In genomic region chr21:43305811-43306311, GRCh38 we compare ENCODE assay signal across 16 cellular contexts.
DNase-seq lines count a peak whose midpoint lies in the region; ATAC-seq, FAIRE-seq and TF ChIP-seq lines count a peak whose summit lies in the region.
"Had no signal": no experiment of that assay in that cellular context is flagged by ENCODE, and none has a peak within 500 bp of the region (broad histone marks: within the 10 kb centered on the region; RNA-seq: fewer than 3 reads in every experiment).

No MANE protein-coding gene starts in this region.

- 65% methylated on average over 8 of the region's 16 CpGs for WGBS in A549 (ENCODE audit: missing lambda C conversion rate)
- WGBS in sigmoid colon, 2 donors: 91 to 92% methylated on average over 16 of the region's 16 CpGs

- TF ChIP-seq POLR2A in A549 (IDR thresholded peaks at IDR 0.05; ENCODE audit: low read length): no peak
- TF ChIP-seq POLR2A in sigmoid colon (IDR thresholded peaks at IDR 0.05): no peak

- TF ChIP-seq CTCF in A549 (IDR thresholded peaks at IDR 0.05) (no peak), RWPE1 (conservative IDR thresholded peaks at IDR 0.05; ENCODE audit: low read depth) (no peak), left lung (IDR thresholded peaks at IDR 0.05) (no peak), sigmoid colon (IDR thresholded peaks at IDR 0.05) (no peak)

- H3K27ac ChIP-seq in A549 (peak overlapping the region; percentile 63 to 86; a peak in 5 of 6 replicates), RWPE1 (peak overlapping the region; percentile 97), left lung (no peak overlapping the region), sigmoid colon (no peak overlapping the region)
- H3K27ac ChIP-seq: GM23248 had no signal

- CTCF ChIA-PET in A549 (lab: Yijun Ruan, JAX): no interaction called here
- CTCF ChIA-PET in RWPE1 (lab: Yijun Ruan, JAX): no interaction called here

- POLR2A ChIA-PET in A549 (lab: Yijun Ruan, JAX): no interaction called here
- POLR2A ChIA-PET in RWPE1 (lab: Yijun Ruan, JAX; ENCODE audit: low non-redundant PET): no interaction called here

- no peak for DNase-seq in A549 (ENCODE audit: low read depth in 1 of 2, low spot score in 1 of 2)
- no peak for DNase-seq in RWPE1 (ENCODE audit: low spot score)
- DNase-seq in left lung: peak; percentile 21 to 62
- peak; percentile 58 for DNase-seq in sigmoid colon
- no peak for DNase-seq in GM03348 (ENCODE audit: low spot score)
- DNase-seq: CD4-positive, CD25-positive, alpha-beta regulatory T cell; DND-41; GDM1; GM23248; NCI-H1436 treated with DMSO at 0.1 percent for 48 hours; NCI-H2081 treated with DMSO at 0.1 percent for 48 hours; NCI-H526; PC-3 had no signal

- no peak overlapping the region for H3K4me3 ChIP-seq in A549
- no peak overlapping the region for H3K4me3 ChIP-seq in left lung
- H3K4me3 ChIP-seq in sigmoid colon: no peak overlapping the region
- H3K4me3 ChIP-seq: GM23248 had no signal

- ATAC-seq in A549 (no peak), left lung (no peak), GM21529 (IDR thresholded peaks at IDR 0.05; ENCODE audit: unreplicated experiment) (no peak), HG02852 (IDR thresholded peaks at IDR 0.05; ENCODE audit: unreplicated experiment) (no peak)
- ATAC-seq: PC-3 had no signal

- no peak overlapping the region for H3K4me2 ChIP-seq in A549

- H3K4me1 ChIP-seq in A549: peaks cover 18% of the 10 kb centered on the region
- no peaks in the 10 kb centered on the region for H3K4me1 ChIP-seq in left lung
- no peaks in the 10 kb centered on the region for H3K4me1 ChIP-seq in sigmoid colon

- no peak for TF ChIP-seq RAD21 in A549 (conservative IDR thresholded peaks at IDR 0.05 in 1 of 2, IDR thresholded peaks at IDR 0.05 in 1 of 2)

- intact Hi-C loops in left lung (cut with DNase I) (no loop called here), sigmoid colon (cut with DNase I) (no loop called here)

- no peaks in the 10 kb centered on the region for H3K27me3 ChIP-seq in left lung
- H3K27me3 ChIP-seq in sigmoid colon: no peaks in the 10 kb centered on the region

- H3K36me3 ChIP-seq in left lung (no peaks in the 10 kb centered on the region), sigmoid colon (no peaks in the 10 kb centered on the region)

- TF ChIP-seq EP300 in A549 (IDR thresholded peaks at IDR 0.05): no peak
- TF ChIP-seq EP300 in sigmoid colon (IDR thresholded peaks at IDR 0.05): no peak

- H3K9me3 ChIP-seq in A549 (no peaks in the 10 kb centered on the region), left lung (no peaks in the 10 kb centered on the region), sigmoid colon (no peaks in the 10 kb centered on the region)

- no peak for FAIRE-seq in A549 (lab: Jason Lieb, UNC)
- FAIRE-seq: HTR-8/SVneo had no signal

TF ChIP-seq in A549, 52 proteins besides CTCF, POLR2A, EP300 and RAD21:
- TF ChIP-seq ZNF302 (CRISPR knock-in tag; IDR thresholded peaks at IDR 0.05) (no peak), ZSCAN20 (CRISPR knock-in tag; IDR thresholded peaks at IDR 0.05) (no peak), EHF (CRISPR knock-in tag; IDR thresholded peaks at IDR 0.05) (no peak), BHLHE40 (IDR thresholded peaks at IDR 0.05; ENCODE audit: low read depth, low read length) (no peak), JUN (IDR thresholded peaks at IDR 0.05) (no peak), E2F6 (IDR thresholded peaks at IDR 0.05; ENCODE audit: borderline replicate concordance, low read depth) (no peak), BCL3 (IDR thresholded peaks at IDR 0.05) (no peak), PBX3 (IDR thresholded peaks at IDR 0.05) (no peak), RCOR1 (IDR thresholded peaks at IDR 0.05; ENCODE audit: low read depth, low read length) (no peak), TP53 (CRISPR knock-in tag; IDR thresholded peaks at IDR 0.05) (no peak)

Comparison
In these comparisons a context has a peak if more than half of its experiments do, and no peak if none do; other contexts are left out.
1. DNase-seq: peak in left lung (2 of 2) and sigmoid colon (single experiment); none in A549 (0 of 2), RWPE1 (single experiment) and GM03348 (single experiment).
2. H3K27ac ChIP-seq: peak in A549 (2 of 2) and RWPE1 (single experiment); none in left lung (0 of 2) and sigmoid colon (0 of 4).